In the genomic region with DNA sequence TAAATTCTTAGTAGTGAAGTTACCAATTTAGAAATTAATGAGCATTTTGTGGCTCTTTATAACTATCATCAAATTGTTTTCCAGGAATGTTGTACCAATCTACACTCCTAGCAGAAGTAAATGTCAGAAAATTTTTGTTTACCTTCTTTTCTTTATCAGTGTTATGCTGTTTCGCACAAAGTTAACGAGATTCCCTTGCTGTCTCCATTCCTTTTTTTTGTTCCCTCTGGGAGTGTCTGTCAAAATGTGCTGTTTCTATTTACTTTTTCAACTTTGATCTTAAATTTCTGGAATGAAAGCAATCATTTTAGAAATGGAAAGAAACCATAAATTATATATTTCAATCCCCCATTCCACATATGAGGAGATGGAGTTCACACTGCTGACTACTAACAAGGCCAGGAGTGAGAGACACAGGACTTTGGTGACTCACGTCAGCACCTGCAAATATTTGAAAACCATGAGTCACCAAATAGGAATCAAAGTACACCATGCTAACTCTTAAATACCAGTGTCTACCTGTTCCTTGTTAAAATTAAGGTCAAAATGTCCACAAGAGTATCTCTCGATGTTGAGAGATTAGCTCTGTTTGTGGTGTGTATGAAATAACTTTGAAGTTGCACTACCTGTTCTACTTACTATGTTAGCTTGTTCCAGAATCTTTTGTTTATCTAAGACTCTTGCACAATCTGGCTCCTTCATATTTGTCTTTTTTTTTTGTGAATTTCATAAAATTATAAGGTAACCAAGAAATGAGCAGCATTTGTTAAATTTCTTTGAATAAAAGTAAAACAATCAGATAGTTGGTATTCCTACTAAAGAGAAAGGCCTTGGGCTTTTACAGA, we compare ENCODE assay signal across 1 cellular context.
TF ChIP-seq lines count a peak whose summit lies in the region.

No MANE protein-coding gene starts in this region.

TF ChIP-seq in HepG2, 621 proteins besides CTCF, POLR2A, EP300 and RAD21 (continued from another document and continues in another):
- TF ChIP-seq, protein P1, sequence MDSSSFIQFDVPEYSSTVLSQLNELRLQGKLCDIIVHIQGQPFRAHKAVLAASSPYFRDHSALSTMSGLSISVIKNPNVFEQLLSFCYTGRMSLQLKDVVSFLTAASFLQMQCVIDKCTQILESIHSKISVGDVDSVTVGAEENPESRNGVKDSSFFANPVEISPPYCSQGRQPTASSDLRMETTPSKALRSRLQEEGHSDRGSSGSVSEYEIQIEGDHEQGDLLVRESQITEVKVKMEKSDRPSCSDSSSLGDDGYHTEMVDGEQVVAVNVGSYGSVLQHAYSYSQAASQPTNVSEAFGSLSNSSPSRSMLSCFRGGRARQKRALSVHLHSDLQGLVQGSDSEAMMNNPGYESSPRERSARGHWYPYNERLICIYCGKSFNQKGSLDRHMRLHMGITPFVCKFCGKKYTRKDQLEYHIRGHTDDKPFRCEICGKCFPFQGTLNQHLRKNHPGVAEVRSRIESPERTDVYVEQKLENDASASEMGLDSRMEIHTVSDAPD (CRISPR knock-in tag; IDR thresholded peaks at IDR 0.05): peak; percentile 78; the same call in 1 of the 2 replicates
- TF ChIP-seq RFXAP (CRISPR knock-in tag; IDR thresholded peaks at IDR 0.05; ENCODE audit: borderline replicate concordance) (no peak), ZNF549 (CRISPR knock-in tag; IDR thresholded peaks at IDR 0.05) (no peak), PRMT3 (CRISPR knock-in tag; IDR thresholded peaks at IDR 0.05; ENCODE audit: borderline replicate concordance, low read depth) (no peak), SMAD9 (CRISPR knock-in tag; IDR thresholded peaks at IDR 0.05) (no peak), RXRB (CRISPR knock-in tag; IDR thresholded peaks at IDR 0.05; ENCODE audit: borderline replicate concordance) (peak; percentile 95), GATAD2A (CRISPR knock-in tag; IDR thresholded peaks at IDR 0.05) (peak; percentile 96), ZNF264 (CRISPR knock-in tag; IDR thresholded peaks at IDR 0.05) (peak; percentile 67; the same call in 1 of the 2 replicates), YEATS2 (CRISPR knock-in tag; IDR thresholded peaks at IDR 0.05; ENCODE audit: borderline replicate concordance) (no peak), ZNF326 (CRISPR knock-in tag; IDR thresholded peaks at IDR 0.05; ENCODE audit: borderline replicate concordance) (no peak), SRSF1 (optimal IDR thresholded peaks at IDR 0.05; ENCODE audit: low read depth, low read length) (no peak), SOX6 (IDR thresholded peaks at IDR 0.05) (no peak), SOX6 (CRISPR knock-in tag; IDR thresholded peaks at IDR 0.05) (peak; percentile 92), ZSCAN20 (CRISPR knock-in tag; IDR thresholded peaks at IDR 0.05; ENCODE audit: borderline replicate concordance) (no peak), SMARCE1 (IDR thresholded peaks at IDR 0.05; ENCODE audit: borderline replicate concordance) (peak; percentile 89; the same call in 1 of the 2 replicates), CHD2 (IDR thresholded peaks at IDR 0.05; ENCODE audit: low read depth, low read length) (no peak), SMYD3 (CRISPR knock-in tag; IDR thresholded peaks at IDR 0.05) (peak; percentile 76; the same call in 1 of the 2 replicates), ZNF557 (CRISPR knock-in tag; IDR thresholded peaks at IDR 0.05) (no peak), ZNF292 (CRISPR knock-in tag; IDR thresholded peaks at IDR 0.05; ENCODE audit: borderline replicate concordance, low read depth) (0 out of 2 replicates have a peak, but pooled peaks have one; percentile 23)
- TF ChIP-seq, protein P2, sequence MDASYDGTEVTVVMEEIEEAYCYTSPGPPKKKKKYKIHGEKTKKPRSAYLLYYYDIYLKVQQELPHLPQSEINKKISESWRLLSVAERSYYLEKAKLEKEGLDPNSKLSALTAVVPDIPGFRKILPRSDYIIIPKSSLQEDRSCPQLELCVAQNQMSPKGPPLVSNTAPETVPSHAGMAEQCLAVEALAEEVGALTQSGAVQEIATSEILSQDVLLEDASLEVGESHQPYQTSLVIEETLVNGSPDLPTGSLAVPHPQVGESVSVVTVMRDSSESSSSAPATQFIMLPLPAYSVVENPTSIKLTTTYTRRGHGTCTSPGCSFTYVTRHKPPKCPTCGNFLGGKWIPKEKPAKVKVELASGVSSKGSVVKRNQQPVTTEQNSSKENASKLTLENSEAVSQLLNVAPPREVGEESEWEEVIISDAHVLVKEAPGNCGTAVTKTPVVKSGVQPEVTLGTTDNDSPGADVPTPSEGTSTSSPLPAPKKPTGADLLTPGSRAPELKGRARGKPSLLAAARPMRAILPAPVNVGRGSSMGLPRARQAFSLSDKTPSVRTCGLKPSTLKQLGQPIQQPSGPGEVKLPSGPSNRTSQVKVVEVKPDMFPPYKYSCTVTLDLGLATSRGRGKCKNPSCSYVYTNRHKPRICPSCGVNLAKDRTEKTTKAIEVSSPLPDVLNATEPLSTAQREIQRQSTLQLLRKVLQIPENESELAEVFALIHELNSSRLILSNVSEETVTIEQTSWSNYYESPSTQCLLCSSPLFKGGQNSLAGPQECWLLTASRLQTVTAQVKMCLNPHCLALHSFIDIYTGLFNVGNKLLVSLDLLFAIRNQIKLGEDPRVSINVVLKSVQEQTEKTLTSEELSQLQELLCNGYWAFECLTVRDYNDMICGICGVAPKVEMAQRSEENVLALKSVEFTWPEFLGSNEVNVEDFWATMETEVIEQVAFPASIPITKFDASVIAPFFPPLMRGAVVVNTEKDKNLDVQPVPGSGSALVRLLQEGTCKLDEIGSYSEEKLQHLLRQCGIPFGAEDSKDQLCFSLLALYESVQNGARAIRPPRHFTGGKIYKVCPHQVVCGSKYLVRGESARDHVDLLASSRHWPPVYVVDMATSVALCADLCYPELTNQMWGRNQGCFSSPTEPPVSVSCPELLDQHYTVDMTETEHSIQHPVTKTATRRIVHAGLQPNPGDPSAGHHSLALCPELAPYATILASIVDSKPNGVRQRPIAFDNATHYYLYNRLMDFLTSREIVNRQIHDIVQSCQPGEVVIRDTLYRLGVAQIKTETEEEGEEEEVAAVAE (CRISPR knock-in tag; IDR thresholded peaks at IDR 0.05; ENCODE audit: borderline replicate concordance): peak; percentile 59; the same call in 1 of the 2 replicates
- TF ChIP-seq, protein P3, sequence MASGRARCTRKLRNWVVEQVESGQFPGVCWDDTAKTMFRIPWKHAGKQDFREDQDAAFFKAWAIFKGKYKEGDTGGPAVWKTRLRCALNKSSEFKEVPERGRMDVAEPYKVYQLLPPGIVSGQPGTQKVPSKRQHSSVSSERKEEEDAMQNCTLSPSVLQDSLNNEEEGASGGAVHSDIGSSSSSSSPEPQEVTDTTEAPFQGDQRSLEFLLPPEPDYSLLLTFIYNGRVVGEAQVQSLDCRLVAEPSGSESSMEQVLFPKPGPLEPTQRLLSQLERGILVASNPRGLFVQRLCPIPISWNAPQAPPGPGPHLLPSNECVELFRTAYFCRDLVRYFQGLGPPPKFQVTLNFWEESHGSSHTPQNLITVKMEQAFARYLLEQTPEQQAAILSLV (CRISPR knock-in tag; IDR thresholded peaks at IDR 0.05; ENCODE audit: borderline replicate concordance): no peak
- TF ChIP-seq, protein P4, sequence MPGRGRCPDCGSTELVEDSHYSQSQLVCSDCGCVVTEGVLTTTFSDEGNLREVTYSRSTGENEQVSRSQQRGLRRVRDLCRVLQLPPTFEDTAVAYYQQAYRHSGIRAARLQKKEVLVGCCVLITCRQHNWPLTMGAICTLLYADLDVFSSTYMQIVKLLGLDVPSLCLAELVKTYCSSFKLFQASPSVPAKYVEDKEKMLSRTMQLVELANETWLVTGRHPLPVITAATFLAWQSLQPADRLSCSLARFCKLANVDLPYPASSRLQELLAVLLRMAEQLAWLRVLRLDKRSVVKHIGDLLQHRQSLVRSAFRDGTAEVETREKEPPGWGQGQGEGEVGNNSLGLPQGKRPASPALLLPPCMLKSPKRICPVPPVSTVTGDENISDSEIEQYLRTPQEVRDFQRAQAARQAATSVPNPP (CRISPR knock-in tag; IDR thresholded peaks at IDR 0.05): 0 out of 2 replicates have a peak, but pooled peaks have one; percentile 30
- TF ChIP-seq, protein P5, sequence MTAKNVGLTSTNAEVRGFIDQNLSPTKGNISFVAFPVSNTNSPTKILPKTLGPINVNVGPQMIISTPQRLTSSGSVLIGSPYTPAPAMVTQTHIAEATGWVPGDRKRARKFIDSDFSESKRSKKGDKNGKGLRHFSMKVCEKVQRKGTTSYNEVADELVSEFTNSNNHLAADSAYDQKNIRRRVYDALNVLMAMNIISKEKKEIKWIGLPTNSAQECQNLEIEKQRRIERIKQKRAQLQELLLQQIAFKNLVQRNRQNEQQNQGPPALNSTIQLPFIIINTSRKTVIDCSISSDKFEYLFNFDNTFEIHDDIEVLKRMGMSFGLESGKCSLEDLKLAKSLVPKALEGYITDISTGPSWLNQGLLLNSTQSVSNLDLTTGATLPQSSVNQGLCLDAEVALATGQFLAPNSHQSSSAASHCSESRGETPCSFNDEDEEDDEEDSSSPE (CRISPR knock-in tag; IDR thresholded peaks at IDR 0.05): no peak
- TF ChIP-seq, protein P6, sequence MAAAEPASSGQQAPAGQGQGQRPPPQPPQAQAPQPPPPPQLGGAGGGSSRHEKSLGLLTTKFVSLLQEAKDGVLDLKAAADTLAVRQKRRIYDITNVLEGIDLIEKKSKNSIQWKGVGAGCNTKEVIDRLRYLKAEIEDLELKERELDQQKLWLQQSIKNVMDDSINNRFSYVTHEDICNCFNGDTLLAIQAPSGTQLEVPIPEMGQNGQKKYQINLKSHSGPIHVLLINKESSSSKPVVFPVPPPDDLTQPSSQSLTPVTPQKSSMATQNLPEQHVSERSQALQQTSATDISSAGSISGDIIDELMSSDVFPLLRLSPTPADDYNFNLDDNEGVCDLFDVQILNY (CRISPR knock-in tag; conservative IDR thresholded peaks at IDR 0.05): no peak
- TF ChIP-seq, protein P7, sequence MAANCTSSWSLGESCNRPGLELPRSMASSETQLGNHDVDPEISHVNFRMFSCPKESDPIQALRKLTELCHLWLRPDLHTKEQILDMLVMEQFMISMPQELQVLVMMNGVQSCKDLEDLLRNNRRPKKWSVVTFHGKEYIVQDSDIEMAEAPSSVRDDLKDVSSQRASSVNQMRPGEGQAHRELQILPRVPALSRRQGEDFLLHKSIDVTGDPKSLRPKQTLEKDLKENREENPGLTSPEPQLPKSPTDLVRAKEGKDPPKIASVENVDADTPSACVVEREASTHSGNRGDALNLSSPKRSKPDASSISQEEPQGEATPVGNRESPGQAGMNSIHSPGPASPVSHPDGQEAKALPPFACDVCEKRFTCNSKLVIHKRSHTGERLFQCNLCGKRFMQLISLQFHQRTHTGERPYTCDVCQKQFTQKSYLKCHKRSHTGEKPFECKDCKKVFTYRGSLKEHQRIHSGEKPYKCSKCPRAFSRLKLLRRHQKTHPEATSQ (CRISPR knock-in tag; IDR thresholded peaks at IDR 0.05; ENCODE audit: borderline replicate concordance): peak; percentile 77; the same call in 1 of the 2 replicates
- TF ChIP-seq, protein P8, sequence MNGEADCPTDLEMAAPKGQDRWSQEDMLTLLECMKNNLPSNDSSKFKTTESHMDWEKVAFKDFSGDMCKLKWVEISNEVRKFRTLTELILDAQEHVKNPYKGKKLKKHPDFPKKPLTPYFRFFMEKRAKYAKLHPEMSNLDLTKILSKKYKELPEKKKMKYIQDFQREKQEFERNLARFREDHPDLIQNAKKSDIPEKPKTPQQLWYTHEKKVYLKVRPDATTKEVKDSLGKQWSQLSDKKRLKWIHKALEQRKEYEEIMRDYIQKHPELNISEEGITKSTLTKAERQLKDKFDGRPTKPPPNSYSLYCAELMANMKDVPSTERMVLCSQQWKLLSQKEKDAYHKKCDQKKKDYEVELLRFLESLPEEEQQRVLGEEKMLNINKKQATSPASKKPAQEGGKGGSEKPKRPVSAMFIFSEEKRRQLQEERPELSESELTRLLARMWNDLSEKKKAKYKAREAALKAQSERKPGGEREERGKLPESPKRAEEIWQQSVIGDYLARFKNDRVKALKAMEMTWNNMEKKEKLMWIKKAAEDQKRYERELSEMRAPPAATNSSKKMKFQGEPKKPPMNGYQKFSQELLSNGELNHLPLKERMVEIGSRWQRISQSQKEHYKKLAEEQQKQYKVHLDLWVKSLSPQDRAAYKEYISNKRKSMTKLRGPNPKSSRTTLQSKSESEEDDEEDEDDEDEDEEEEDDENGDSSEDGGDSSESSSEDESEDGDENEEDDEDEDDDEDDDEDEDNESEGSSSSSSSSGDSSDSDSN (CRISPR knock-in tag; IDR thresholded peaks at IDR 0.05): no peak
- TF ChIP-seq, protein P9, sequence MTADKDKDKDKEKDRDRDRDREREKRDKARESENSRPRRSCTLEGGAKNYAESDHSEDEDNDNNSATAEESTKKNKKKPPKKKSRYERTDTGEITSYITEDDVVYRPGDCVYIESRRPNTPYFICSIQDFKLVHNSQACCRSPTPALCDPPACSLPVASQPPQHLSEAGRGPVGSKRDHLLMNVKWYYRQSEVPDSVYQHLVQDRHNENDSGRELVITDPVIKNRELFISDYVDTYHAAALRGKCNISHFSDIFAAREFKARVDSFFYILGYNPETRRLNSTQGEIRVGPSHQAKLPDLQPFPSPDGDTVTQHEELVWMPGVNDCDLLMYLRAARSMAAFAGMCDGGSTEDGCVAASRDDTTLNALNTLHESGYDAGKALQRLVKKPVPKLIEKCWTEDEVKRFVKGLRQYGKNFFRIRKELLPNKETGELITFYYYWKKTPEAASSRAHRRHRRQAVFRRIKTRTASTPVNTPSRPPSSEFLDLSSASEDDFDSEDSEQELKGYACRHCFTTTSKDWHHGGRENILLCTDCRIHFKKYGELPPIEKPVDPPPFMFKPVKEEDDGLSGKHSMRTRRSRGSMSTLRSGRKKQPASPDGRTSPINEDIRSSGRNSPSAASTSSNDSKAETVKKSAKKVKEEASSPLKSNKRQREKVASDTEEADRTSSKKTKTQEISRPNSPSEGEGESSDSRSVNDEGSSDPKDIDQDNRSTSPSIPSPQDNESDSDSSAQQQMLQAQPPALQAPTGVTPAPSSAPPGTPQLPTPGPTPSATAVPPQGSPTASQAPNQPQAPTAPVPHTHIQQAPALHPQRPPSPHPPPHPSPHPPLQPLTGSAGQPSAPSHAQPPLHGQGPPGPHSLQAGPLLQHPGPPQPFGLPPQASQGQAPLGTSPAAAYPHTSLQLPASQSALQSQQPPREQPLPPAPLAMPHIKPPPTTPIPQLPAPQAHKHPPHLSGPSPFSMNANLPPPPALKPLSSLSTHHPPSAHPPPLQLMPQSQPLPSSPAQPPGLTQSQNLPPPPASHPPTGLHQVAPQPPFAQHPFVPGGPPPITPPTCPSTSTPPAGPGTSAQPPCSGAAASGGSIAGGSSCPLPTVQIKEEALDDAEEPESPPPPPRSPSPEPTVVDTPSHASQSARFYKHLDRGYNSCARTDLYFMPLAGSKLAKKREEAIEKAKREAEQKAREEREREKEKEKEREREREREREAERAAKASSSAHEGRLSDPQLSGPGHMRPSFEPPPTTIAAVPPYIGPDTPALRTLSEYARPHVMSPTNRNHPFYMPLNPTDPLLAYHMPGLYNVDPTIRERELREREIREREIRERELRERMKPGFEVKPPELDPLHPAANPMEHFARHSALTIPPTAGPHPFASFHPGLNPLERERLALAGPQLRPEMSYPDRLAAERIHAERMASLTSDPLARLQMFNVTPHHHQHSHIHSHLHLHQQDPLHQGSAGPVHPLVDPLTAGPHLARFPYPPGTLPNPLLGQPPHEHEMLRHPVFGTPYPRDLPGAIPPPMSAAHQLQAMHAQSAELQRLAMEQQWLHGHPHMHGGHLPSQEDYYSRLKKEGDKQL (CRISPR knock-in tag; IDR thresholded peaks at IDR 0.05; ENCODE audit: low read depth): peak; percentile 94
